30 cellular contexts compared by ENCODE assay signal in genomic region chr5:145768863-145769262, GRCh38.
DNase-seq lines count a peak whose midpoint lies in the region; TF ChIP-seq lines count a peak whose summit lies in the region.
"Had no signal": no experiment of that assay in that cellular context is flagged by ENCODE, and none has a peak within 500 bp of the region (broad histone marks: within the 10 kb centered on the region; RNA-seq: fewer than 3 reads in every experiment).

No MANE protein-coding gene starts in this region.

- H3K27ac Mint-ChIP-seq in nephron progenitor cell, result peak overlapping the region; percentile 16
- H3K27ac Mint-ChIP-seq in activated naive CD4-positive, alpha-beta T cell treated with anti-CD3 and anti-CD28 coated beads for 36 hours, result no peak overlapping the region
- H3K27ac Mint-ChIP-seq: CD4-positive, alpha-beta memory T cell; IgD-negative memory B cell; T-helper 2 cell treated with Interferon-gamma antibody and Interleukin-4, amounts not matched to agents 5 μg/mL and 100 μg/mL, for 36 hours had no signal

- no peaks in the 10 kb centered on the region for H3K9me3 ChIP-seq in HEK293 (ENCODE audit: control insufficient read depth, insufficient read depth, low read depth, low read length)
- no peaks in the 10 kb centered on the region for H3K9me3 ChIP-seq in stomach
- H3K9me3 ChIP-seq: A549, SJSA1 had no signal

- CTCF ChIA-PET in HEK293 (lab: Yijun Ruan, JAX), result interaction anchor here (0.7 kb wide), 1 partner anchor 11 kb away, joined by 3 read pairs; no protein-coding TSS in a partner anchor
- CTCF ChIA-PET in activated naive CD4-positive, alpha-beta T cell treated with anti-CD3 and anti-CD28 coated beads for 36 hours (lab: Charles Lee), result interaction anchor here (0.6 to 0.7 kb wide), 2 partner anchors 58 to 258 kb away, joined by 3 to 4 read pairs; no protein-coding TSS in a partner anchor

- H3K4me3 ChIP-seq in HEK293 (ENCODE audit: low read depth, low read length) (no peak overlapping the region), stomach (no peak overlapping the region)
- H3K4me3 ChIP-seq: A549, GM12878, SJSA1 had no signal

- H3K36me3 Mint-ChIP-seq in nephron progenitor cell (ENCODE audit: low read depth), result peaks cover 58% of the 10 kb centered on the region
- H3K36me3 Mint-ChIP-seq in activated naive CD4-positive, alpha-beta T cell treated with anti-CD3 and anti-CD28 coated beads for 36 hours (ENCODE audit: low read depth), result no peaks in the 10 kb centered on the region
- H3K36me3 Mint-ChIP-seq: CD4-positive, alpha-beta memory T cell; IgD-negative memory B cell had no signal

- no peaks in the 10 kb centered on the region for H3K27me3 ChIP-seq in stomach
- H3K27me3 ChIP-seq: SJSA1 had no signal

- peak; percentile 22 for DNase-seq in NCI-H748 (lab: John Stamatoyannopoulos, UW; ENCODE audit: unreplicated experiment)
- DNase-seq in NCI-H748 treated with DMSO at 0.1 percent for 48 hours (lab: John Stamatoyannopoulos, UW), result no peak
- DNase-seq in NCI-H128 (lab: John Stamatoyannopoulos, UW; ENCODE audit: unreplicated experiment), result peak; percentile 50
- DNase-seq in nephron progenitor cell, result no peak
- DNase-seq in stomach, result no peak
- DNase-seq in activated naive CD4-positive, alpha-beta T cell treated with anti-CD3 and anti-CD28 coated beads for 36 hours, result no peak
- DNase-seq: C1 segment of cervical spinal cord; CD4-positive, alpha-beta memory T cell; COR-L47; DMS79; EL; GDM1; GOT3; HCEC 1CT; MM.1S; NCI-H1694; NCI-H2029 treated with DMSO at 0.1 percent for 48 hours; NCI-H510A; NCI-H69; NK-92 treated with Interleukin-12 subunit alpha and Interleukin-12 subunit beta, amount 100 ng/mL, for 24 hours; Right ventricle myocardium superior; RPMI8226; T-helper 1 cell had no signal

- H3K4me1 ChIP-seq in HEK293 (ENCODE audit: control insufficient read depth, insufficient read depth, low read length) (peaks cover 19% of the 10 kb centered on the region), stomach (no peaks in the 10 kb centered on the region)
- H3K4me1 ChIP-seq: A549, SJSA1 had no signal

- H3K4me1 Mint-ChIP-seq in nephron progenitor cell, result peaks cover 11% of the 10 kb centered on the region
- H3K4me1 Mint-ChIP-seq in activated naive CD4-positive, alpha-beta T cell treated with anti-CD3 and anti-CD28 coated beads for 36 hours (ENCODE audit: low read depth), result no peaks in the 10 kb centered on the region
- H3K4me1 Mint-ChIP-seq: CD4-positive, alpha-beta memory T cell; IgD-negative memory B cell had no signal

- H3K9me3 Mint-ChIP-seq in nephron progenitor cell, result peaks cover 29% of the 10 kb centered on the region
- H3K9me3 Mint-ChIP-seq in activated naive CD4-positive, alpha-beta T cell treated with anti-CD3 and anti-CD28 coated beads for 36 hours, result no peaks in the 10 kb centered on the region
- H3K9me3 Mint-ChIP-seq: T-helper 2 cell treated with Interferon-gamma antibody and Interleukin-4, amounts not matched to agents 5 μg/mL and 100 μg/mL, for 36 hours had no signal

- no peak for TF ChIP-seq POLR2A in stomach (IDR thresholded peaks at IDR 0.05)

- H3K27ac ChIP-seq in HEK293 (ENCODE audit: extremely low read depth, low read depth, low read length) (peak overlapping the region; percentile 47; the same call in 1 of the 2 replicates), stomach (no peak overlapping the region)
- H3K27ac ChIP-seq: A549, KMS-11, SJSA1 had no signal

- H3K27me3 Mint-ChIP-seq in nephron progenitor cell (ENCODE audit: low read depth, poor library complexity), result no peaks in the 10 kb centered on the region
- H3K27me3 Mint-ChIP-seq in activated naive CD4-positive, alpha-beta T cell treated with anti-CD3 and anti-CD28 coated beads for 36 hours (ENCODE audit: low read depth), result no peaks in the 10 kb centered on the region
- H3K27me3 Mint-ChIP-seq: CD4-positive, alpha-beta memory T cell; IgD-negative memory B cell had no signal

- POLR2A ChIA-PET in HEK293 (lab: Yijun Ruan, JAX), result no interaction called here

- intact Hi-C loops in stomach (cut with DNase I; ENCODE audit: low total_unique reads), result no loop called here
- intact Hi-C loops in activated naive CD4-positive, alpha-beta T cell treated with anti-CD3 and anti-CD28 coated beads for 36 hours (cut with micrococcal nuclease), result no loop called here

- TF ChIP-seq CTCF in HEK293 (tag by site-specific recombination; IDR thresholded peaks at IDR 0.05) (no peak), nephron progenitor cell (IDR thresholded peaks at IDR 0.05) (no peak), stomach (IDR thresholded peaks at IDR 0.05) (no peak)

- WGBS in stomach, 5 donors, result 42 to 59% (median 49%) methylated on average over 3 of the region's 3 CpGs

- no peaks in the 10 kb centered on the region for H3K36me3 ChIP-seq in HEK293 (ENCODE audit: control insufficient read depth in 2 of 2, insufficient read depth in 1 of 2, low read length in 2 of 2)
- peaks cover 0 to 37% (median 18%) of the 10 kb centered on the region in 4 donors for H3K36me3 ChIP-seq in stomach
- H3K36me3 ChIP-seq: SJSA1 had no signal

- H3K4me3 Mint-ChIP-seq in nephron progenitor cell, result no peak overlapping the region
- no peak overlapping the region for H3K4me3 Mint-ChIP-seq in activated naive CD4-positive, alpha-beta T cell treated with anti-CD3 and anti-CD28 coated beads for 36 hours
- H3K4me3 Mint-ChIP-seq: CD4-positive, alpha-beta memory T cell; IgD-negative memory B cell; T-helper 2 cell treated with Interferon-gamma antibody and Interleukin-4, amounts not matched to agents 5 μg/mL and 100 μg/mL, for 36 hours had no signal

- no peak for TF ChIP-seq EP300 in stomach (IDR thresholded peaks at IDR 0.05)

TF ChIP-seq in HEK293, 187 proteins besides CTCF, POLR2A, EP300 and RAD21 (continues in another document):
- TF ChIP-seq TCF7L2 (IDR thresholded peaks at IDR 0.05; ENCODE audit: borderline replicate concordance, low read depth, low read length) (peak; percentile 95), ZNF549 (tag by site-specific recombination; IDR thresholded peaks at IDR 0.05) (no peak), ZNF561 (tag by site-specific recombination; IDR thresholded peaks at IDR 0.05; ENCODE audit: borderline replicate concordance) (no peak), ZNF843 (tag by site-specific recombination; IDR thresholded peaks at IDR 0.05) (peak; percentile 70), ZNF416 (tag by site-specific recombination; IDR thresholded peaks at IDR 0.05) (no peak), ZNF239 (tag by site-specific recombination; IDR thresholded peaks at IDR 0.05) (no peak), SALL2 (tag by site-specific recombination; IDR thresholded peaks at IDR 0.05; ENCODE audit: borderline replicate concordance) (no peak), ZNF639 (tag by site-specific recombination; IDR thresholded peaks at IDR 0.05) (no peak), ZXDB (tag by site-specific recombination; IDR thresholded peaks at IDR 0.05) (0 out of 2 replicates have a peak, but pooled peaks have one; percentile 21), GLIS2 (tag by site-specific recombination; IDR thresholded peaks at IDR 0.05) (no peak), ZFP69B (tag by site-specific recombination; IDR thresholded peaks at IDR 0.05) (no peak), ZNF292 (tag by site-specific recombination; IDR thresholded peaks at IDR 0.05; ENCODE audit: borderline replicate concordance, low read depth) (no peak), PRDM6 (tag by site-specific recombination; IDR thresholded peaks at IDR 0.05) (peak; percentile 51; the same call in 1 of the 2 replicates), ZBTB8A (tag by site-specific recombination; IDR thresholded peaks at IDR 0.05) (peak; percentile 47; the same call in 1 of the 2 replicates), REPIN1 (tag by site-specific recombination; IDR thresholded peaks at IDR 0.05; ENCODE audit: low read depth) (no peak), SP7 (tag by site-specific recombination; IDR thresholded peaks at IDR 0.05) (no peak)
- TF ChIP-seq, protein P1, sequence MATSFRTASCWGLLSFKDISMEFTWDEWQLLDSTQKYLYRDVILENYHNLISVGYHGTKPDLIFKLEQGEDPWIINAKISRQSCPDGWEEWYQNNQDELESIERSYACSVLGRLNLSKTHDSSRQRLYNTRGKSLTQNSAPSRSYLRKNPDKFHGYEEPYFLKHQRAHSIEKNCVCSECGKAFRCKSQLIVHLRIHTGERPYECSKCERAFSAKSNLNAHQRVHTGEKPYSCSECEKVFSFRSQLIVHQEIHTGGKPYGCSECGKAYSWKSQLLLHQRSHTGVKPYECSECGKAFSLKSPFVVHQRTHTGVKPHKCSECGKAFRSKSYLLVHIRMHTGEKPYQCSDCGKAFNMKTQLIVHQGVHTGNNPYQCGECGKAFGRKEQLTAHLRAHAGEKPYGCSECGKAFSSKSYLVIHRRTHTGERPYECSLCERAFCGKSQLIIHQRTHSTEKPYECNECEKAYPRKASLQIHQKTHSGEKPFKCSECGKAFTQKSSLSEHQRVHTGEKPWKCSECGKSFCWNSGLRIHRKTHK (tag by site-specific recombination; IDR thresholded peaks at IDR 0.05), result no peak

Comparison
In these comparisons a context has a peak if more than half of its experiments do, and no peak if none do; other contexts are left out.
1. DNase-seq: peak in NCI-H748 (single experiment) and NCI-H128 (single experiment); none in NCI-H748 treated with DMSO at 0.1 percent for 48 hours (single experiment), nephron progenitor cell (single experiment), stomach (single experiment) and activated naive CD4-positive, alpha-beta T cell treated with anti-CD3 and anti-CD28 coated beads for 36 hours (single experiment).